7 cellular contexts compared by ENCODE assay signal in genomic region chr1:65255088-65256050, GRCh38. TPM values are rescaled to one million over a fixed set of nuclear protein-coding genes. Genes with fewer than 3 reads are reported as not detected.
DNase-seq lines count a peak whose midpoint lies in the region; ATAC-seq and TF ChIP-seq lines count a peak whose summit lies in the region.

No MANE protein-coding gene starts in this region.

- H3K27me3 ChIP-seq in iPS-15b (ENCODE audit: control insufficient read depth, insufficient read depth, low read length) (peaks cover 30% of the 10 kb centered on the region), gastrocnemius medialis (peaks cover 0 to 2% (median 0%) of the 10 kb centered on the region in 3 donors)

- ATAC-seq in gastrocnemius medialis (peak in 1 of 2 donors; percentile 25), GM19455 (IDR thresholded peaks at IDR 0.05; ENCODE audit: unreplicated experiment) (no peak), HG03139 (IDR thresholded peaks at IDR 0.05; ENCODE audit: unreplicated experiment) (no peak)

- no peak for TF ChIP-seq CTCF in GM13977 (IDR thresholded peaks at IDR 0.05; ENCODE audit: extremely low read depth, insufficient read depth, missing control alignments)
- no peak for TF ChIP-seq CTCF in gastrocnemius medialis (IDR thresholded peaks at IDR 0.05 in 4 of 5, conservative IDR thresholded peaks at IDR 0.05 in 1 of 5)

- intact Hi-C loops in gastrocnemius medialis (cut with DNase I; ENCODE audit: low total_unique reads) = loop anchor here (5.0 kb wide), 1 partner anchor 167 kb away; the partner anchor contains the start of genes LEPR and LEPROT

- H3K9ac ChIP-seq in iPS-15b (ENCODE audit: low read depth, low read length) = peak overlapping the region; percentile 47

- H3K4me3 ChIP-seq in iPS-15b (ENCODE audit: low read depth, low read length) (peak overlapping the region; percentile 92), gastrocnemius medialis (peak overlapping the region; percentile 64 to 89 (median 70))

- H3K36me3 ChIP-seq in iPS-15b (ENCODE audit: control insufficient read depth, insufficient read depth, low read length) (no peaks in the 10 kb centered on the region), gastrocnemius medialis (no peaks in the 10 kb centered on the region)

- H3K9me3 ChIP-seq in iPS-15b (ENCODE audit: control insufficient read depth, insufficient read depth, low read length) (no peaks in the 10 kb centered on the region), gastrocnemius medialis (no peaks in the 10 kb centered on the region)

- in situ Hi-C loops in GM13977 (cut with MboI; ENCODE audit: low pct_unique_long_range_greater_than_20kb, low sequenced_read_pairs, unreplicated experiment) (no loop called here), gastrocnemius medialis (cut with MboI; ENCODE audit: low sequenced_read_pairs in 4 of 4) (no loop called here)

- TF ChIP-seq POLR2A in gastrocnemius medialis (IDR thresholded peaks at IDR 0.05) = no peak

- DNase-seq in GM13977 (ENCODE audit: low spot score) (peak; percentile 14), NCI-H128 (lab: John Stamatoyannopoulos, UW; ENCODE audit: unreplicated experiment) (peak; percentile 13), astrocyte of the hippocampus (ENCODE audit: low read depth, low spot score) (peak; percentile 63), gastrocnemius medialis (no peak)

- peaks cover 9% of the 10 kb centered on the region for H3K4me1 ChIP-seq in iPS-15b (ENCODE audit: control insufficient read depth, insufficient read depth, low read length)
- H3K4me1 ChIP-seq in gastrocnemius medialis = peaks cover 6 to 11% of the 10 kb centered on the region in 2 donors

- peak overlapping the region in 1 of 4 donors; percentile 34 for H3K27ac ChIP-seq in gastrocnemius medialis

RNA-seq across cellular contexts. Expression of gene DNAJC6, which starts 54.0 kb away (rescaled TPM):
- total RNA-seq in gastrocnemius medialis = under 1 TPM in 3 of 4 donors, not detected in 1; 0.10 to 0.75 (median 0.36) TPM

Comparison
In these comparisons a context has a peak if more than half of its experiments do, and no peak if none do; other contexts are left out.
1. DNase-seq: peak in GM13977 (single experiment), NCI-H128 (single experiment) and astrocyte of the hippocampus (single experiment); none in gastrocnemius medialis (0 of 2).